Comparison of ENCODE assay signal across 26 cellular contexts in the genomic region with DNA sequence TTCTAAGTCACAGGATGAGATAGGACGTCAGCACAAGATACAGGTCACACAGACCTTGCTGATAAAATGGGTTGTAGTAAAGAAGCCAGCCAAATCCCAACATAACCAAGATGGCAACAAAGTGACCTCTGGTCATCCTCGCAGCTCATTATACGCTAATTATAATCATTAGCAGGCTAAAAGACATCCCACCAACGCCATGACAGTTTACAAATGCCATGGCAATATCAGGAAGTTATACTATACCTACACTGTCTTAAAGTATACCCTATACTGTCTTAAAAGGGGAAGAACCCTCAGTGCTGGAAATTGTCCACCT.
"Had no signal": no experiment of that assay in that cellular context is flagged by ENCODE, and none has a peak within 500 bp of the region (broad histone marks: within the 10 kb centered on the region; RNA-seq: fewer than 3 reads in every experiment).

No MANE protein-coding gene starts in this region.

- H3K27me3 Mint-ChIP-seq: activated naive CD4-positive, alpha-beta T cell treated with anti-CD3 and anti-CD28 coated beads, Interleukin-2, amount 50 U/mL, for 24 hours had no signal

- H3K27ac Mint-ChIP-seq: activated CD8-positive, alpha-beta T cell treated with anti-CD3 and anti-CD28 coated beads, Interleukin-2, amount 10 ng/mL, durations not matched to agents 7 days and 5 days; activated naive CD4-positive, alpha-beta T cell treated with anti-CD3 and anti-CD28 coated beads, Interleukin-2, amount 50 U/mL, for 24 hours; activated naive CD8-positive, alpha-beta T cell treated with anti-CD3 and anti-CD28 coated beads, Interleukin-2, amount 10 ng/mL, durations not matched to agents 7 days and 5 days; activated T-cell treated with anti-CD3 and anti-CD28 coated beads, Interleukin-2, amount 50 U/mL, for 24 hours; activated T-helper 2 cell treated with anti-CD3 and anti-CD28 coated beads, Interferon-gamma antibody, Interleukin-2, Interleukin-4, amounts not matched to agents 10 μg/mL and 5 μg/mL and 100 μg/mL, durations not matched to agents 14 hours and 24 hours and 36 hours had no signal

- H3K36me3 Mint-ChIP-seq: activated naive CD4-positive, alpha-beta T cell treated with anti-CD3 and anti-CD28 coated beads, Interleukin-2, amount 50 U/mL, for 24 hours; activated naive CD8-positive, alpha-beta T cell treated with anti-CD3 and anti-CD28 coated beads, Interleukin-2, amount 10 ng/mL, durations not matched to agents 7 days and 5 days had no signal

- H3K9me3 ChIP-seq: ascending aorta, Peyer's patch had no signal

- H3K4me1 ChIP-seq: ascending aorta had no signal

- H3K9me3 Mint-ChIP-seq: activated naive CD4-positive, alpha-beta T cell treated with anti-CD3 and anti-CD28 coated beads, Interleukin-2, amount 50 U/mL, for 24 hours; activated T-cell treated with anti-CD3 and anti-CD28 coated beads, Interleukin-2, amount 50 U/mL, for 24 hours; activated T-helper 2 cell treated with anti-CD3 and anti-CD28 coated beads, Interferon-gamma antibody, Interleukin-2, Interleukin-4, amounts not matched to agents 10 μg/mL and 5 μg/mL and 100 μg/mL, durations not matched to agents 14 hours and 24 hours and 36 hours had no signal

- H3K4me3 Mint-ChIP-seq: activated CD8-positive, alpha-beta T cell treated with anti-CD3 and anti-CD28 coated beads, Interleukin-2, amount 10 ng/mL, durations not matched to agents 7 days and 5 days; activated naive CD4-positive, alpha-beta T cell treated with anti-CD3 and anti-CD28 coated beads, Interleukin-2, amount 50 U/mL, for 24 hours; activated naive CD8-positive, alpha-beta T cell treated with anti-CD3 and anti-CD28 coated beads, Interleukin-2, amount 10 ng/mL, durations not matched to agents 7 days and 5 days; activated T-cell treated with anti-CD3 and anti-CD28 coated beads, Interleukin-2, amount 50 U/mL, for 24 hours had no signal

- H3K27ac ChIP-seq: ascending aorta, WERI-Rb-1 had no signal

- H3K36me3 ChIP-seq: ascending aorta, Peyer's patch, WERI-Rb-1 had no signal

- H3K4me3 ChIP-seq: ascending aorta, Peyer's patch had no signal

- H3K4me1 Mint-ChIP-seq: activated naive CD4-positive, alpha-beta T cell treated with anti-CD3 and anti-CD28 coated beads, Interleukin-2, amount 50 U/mL, for 24 hours had no signal

- H3K27me3 ChIP-seq: ascending aorta, Peyer's patch had no signal

- ATAC-seq: activated CD8-positive, alpha-beta T cell treated with anti-CD3 and anti-CD28 coated beads, Interleukin-2, amount 10 ng/mL, durations not matched to agents 7 days and 5 days; Right ventricle myocardium inferior had no signal

- DNase-seq: activated CD4-positive, alpha-beta T cell treated with anti-CD3 and anti-CD28 coated beads for 1 hour; activated CD4-positive, alpha-beta T cell treated with anti-CD3 and anti-CD28 coated beads for 48 hours; activated CD4-positive, CD25-positive, alpha-beta regulatory T cell; activated CD8-positive, alpha-beta T cell treated with anti-CD3 and anti-CD28 coated beads, Interleukin-2, amount 10 ng/mL, durations not matched to agents 7 days and 5 days; activated gamma-delta T cell; activated naive CD4-positive, alpha-beta T cell treated with Interleukin-2 at 50 U/mL for 16 hours; activated naive CD8-positive, alpha-beta T cell treated with anti-CD3 and anti-CD28 coated beads, Interleukin-2, amount 10 ng/mL, durations not matched to agents 7 days and 5 days; activated T-cell treated with anti-CD3 and anti-CD28 coated beads, Interleukin-2, amount 50 U/mL, for 24 hours; amygdala; NCI-H1105 treated with DMSO at 0.1 percent for 48 hours; NCI-H1436; NCI-H1694; NCI-H1930; NCI-H510A; NCI-H526; NCI-H748 treated with DMSO at 0.1 percent for 48 hours; NK-92 treated with Interleukin-12 subunit alpha and Interleukin-12 subunit beta, amount 100 ng/mL, for 24 hours; RPMI8226; SIG-M5; T-helper 1 cell; WERI-Rb-1 had no signal
